8 cellular contexts compared by ENCODE assay signal in the genomic region with DNA sequence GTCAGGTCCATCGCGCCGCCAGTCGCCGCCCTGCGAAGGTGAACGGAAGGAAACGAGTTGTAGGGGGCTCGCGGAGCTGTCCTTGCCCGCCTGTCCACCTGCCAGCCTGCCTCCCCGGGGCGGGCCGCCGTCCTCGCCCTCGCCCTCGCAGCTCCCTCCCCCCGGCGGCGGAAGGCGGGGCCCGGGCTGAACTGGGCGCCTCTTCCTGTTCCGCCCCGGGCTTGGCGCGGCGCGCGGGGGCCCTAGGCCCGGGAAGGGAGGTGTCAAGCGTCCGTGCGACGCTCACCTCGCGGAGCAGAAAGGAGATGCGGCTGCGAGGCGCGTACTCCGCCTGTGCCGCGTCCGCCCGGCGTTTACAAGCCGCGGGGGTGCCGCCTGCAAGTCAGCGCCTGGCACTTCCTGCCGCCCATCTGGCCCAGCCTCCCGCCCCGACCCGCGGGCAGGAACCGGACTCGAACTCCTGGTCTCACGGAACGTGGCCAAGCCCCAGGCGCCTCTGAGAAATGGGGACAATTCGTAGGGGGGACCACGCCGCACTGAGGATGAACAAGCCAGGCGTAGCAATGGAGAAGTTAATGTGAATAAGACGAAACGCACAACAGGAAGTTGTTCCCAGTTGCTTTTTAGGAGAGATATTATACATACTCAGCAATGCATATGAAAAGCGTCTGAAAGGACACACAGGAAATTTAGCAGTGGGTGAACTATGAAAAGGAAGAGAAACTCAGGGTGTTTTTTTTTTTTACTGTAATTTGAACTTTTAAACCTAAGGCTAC. TPM values are rescaled to one million over a fixed set of nuclear protein-coding genes. Genes with fewer than 3 reads are reported as not detected.
DNase-seq lines count a peak whose midpoint lies in the region; ATAC-seq and TF ChIP-seq lines count a peak whose summit lies in the region.

A gene (minus strand): TSS at position 108 of the 776 bp plus-strand sequence. CDS start 97 bp downstream, at position 11.

- peaks cover 0 to 3% (median 0%) of the 10 kb centered on the region in 11 donors for H3K9me3 Mint-ChIP-seq in naive thymus-derived CD4-positive, alpha-beta T cell
- no peaks in the 10 kb centered on the region for H3K9me3 Mint-ChIP-seq in stimulated activated naive B cell treated with anti-CD40 and anti-IgM and Interleukin-4, amounts not matched to agents 10 μg/mL and 1 μg/mL and 100 μg/mL, for 72 hours

- CTCF ChIA-PET in naive thymus-derived CD4-positive, alpha-beta T cell (lab: Charles Lee), result interaction anchor here (0.6 to 7.2 kb wide), 9 partner anchors 16 to 364 kb away, joined by 3 to 54 read pairs (median 5); a partner anchor contains a TSS

- ATAC-seq in GM21723 (IDR thresholded peaks at IDR 0.05; ENCODE audit: unreplicated experiment), result peak; percentile 73
- peak; percentile 83 for ATAC-seq in naive thymus-derived CD4-positive, alpha-beta T cell
- ATAC-seq in stimulated activated naive B cell treated with anti-CD40 and anti-IgM and Interleukin-4, amounts not matched to agents 10 μg/mL and 1 μg/mL and 100 μg/mL, for 72 hours (replicated peaks), result peak; percentile 76 to 79

- H3K27me3 Mint-ChIP-seq in naive thymus-derived CD4-positive, alpha-beta T cell, result no peaks in the 10 kb centered on the region
- H3K27me3 Mint-ChIP-seq in stimulated activated naive B cell treated with anti-CD40 and anti-IgM and Interleukin-4, amounts not matched to agents 10 μg/mL and 1 μg/mL and 100 μg/mL, for 72 hours, result no peaks in the 10 kb centered on the region

- no peaks in the 10 kb centered on the region for H3K27me3 ChIP-seq in KMS-11 (ENCODE audit: insufficient read depth, low read depth)
- H3K27me3 ChIP-seq in naive thymus-derived CD4-positive, alpha-beta T cell (ENCODE audit: control insufficient read depth in 2 of 2, insufficient read depth in 2 of 2, low read length in 2 of 2), result no peaks in the 10 kb centered on the region

- H3K4me3 ChIP-seq in KMS-11 (IDR thresholded peaks at IDR 0.05; ENCODE audit: insufficient read depth, low read depth, low read length), result peak within 1 kb of the TSS; percentile 40
- peak within 1 kb of the TSS; percentile 97 for H3K4me3 ChIP-seq in naive thymus-derived CD4-positive, alpha-beta T cell (ENCODE audit: low read length)

- peak within 1 kb of the TSS; percentile 81 for H3K27ac ChIP-seq in KMS-11
- H3K27ac ChIP-seq in naive thymus-derived CD4-positive, alpha-beta T cell (ENCODE audit: low read depth, low read length), result peak within 1 kb of the TSS; percentile 96

- no peak for TF ChIP-seq CTCF in KMS-11 (conservative IDR thresholded peaks at IDR 0.05; ENCODE audit: low read depth, low read length)

- peak within 1 kb of the TSS; percentile 97 to 100 (median 99) for H3K27ac Mint-ChIP-seq in naive thymus-derived CD4-positive, alpha-beta T cell
- peak within 1 kb of the TSS; percentile 99 for H3K27ac Mint-ChIP-seq in stimulated activated naive B cell treated with anti-CD40 and anti-IgM and Interleukin-4, amounts not matched to agents 10 μg/mL and 1 μg/mL and 100 μg/mL, for 72 hours

- DNase-seq in DMS79 treated with DMSO at 0.1 percent for 48 hours (lab: John Stamatoyannopoulos, UW) (peak; percentile 66), RPMI7951 (ENCODE audit: low read depth) (peak; percentile 90), activated T-helper 1 cell treated with Interleukin-2 at 50 U/mL for 16 hours (ENCODE audit: low read depth) (peak; percentile 88), fibroblast of gingiva (ENCODE audit: low read depth) (peak; percentile 83)
- DNase-seq in naive thymus-derived CD4-positive, alpha-beta T cell, result peak; percentile 82 to 94 (median 88)
- DNase-seq in stimulated activated naive B cell treated with anti-CD40 and anti-IgM and Interleukin-4, amounts not matched to agents 10 μg/mL and 1 μg/mL and 100 μg/mL, for 72 hours, result peak; percentile 84

- intact Hi-C loops in naive thymus-derived CD4-positive, alpha-beta T cell (cut with micrococcal nuclease), result loop anchor here (1.0 to 5.0 kb wide), 20 partner anchors 17 to 960 kb away; a partner anchor contains a TSS

- H3K4me1 ChIP-seq in KMS-11 (ENCODE audit: low read depth, poor library complexity, severe bottlenecking), result peaks cover 18% of the 10 kb centered on the region
- H3K4me1 ChIP-seq in naive thymus-derived CD4-positive, alpha-beta T cell (ENCODE audit: control insufficient read depth in 2 of 2, insufficient read depth in 2 of 2, low read length in 2 of 2), result peaks cover 40 to 42% of the 10 kb centered on the region in 2 donors

- peak within 1 kb of the TSS; percentile 90 to 99 (median 96) for H3K4me3 Mint-ChIP-seq in naive thymus-derived CD4-positive, alpha-beta T cell
- H3K4me3 Mint-ChIP-seq in stimulated activated naive B cell treated with anti-CD40 and anti-IgM and Interleukin-4, amounts not matched to agents 10 μg/mL and 1 μg/mL and 100 μg/mL, for 72 hours, result peak within 1 kb of the TSS; percentile 89 to 95

- H3K9ac ChIP-seq in KMS-11, result peak within 1 kb of the TSS; percentile 59

- no peaks in the 10 kb centered on the region for H3K9me3 ChIP-seq in naive thymus-derived CD4-positive, alpha-beta T cell (ENCODE audit: control insufficient read depth in 2 of 3, low read length in 3 of 3)

- H3K36me3 ChIP-seq in KMS-11 (ENCODE audit: insufficient read depth), result no peaks in the 10 kb centered on the region
- H3K36me3 ChIP-seq in naive thymus-derived CD4-positive, alpha-beta T cell (ENCODE audit: control insufficient read depth in 2 of 3, insufficient read depth in 3 of 3, low read length in 3 of 3), result peaks cover 24 to 54% (median 25%) of the 10 kb centered on the region in 3 experiments

- POLR2A ChIA-PET in naive thymus-derived CD4-positive, alpha-beta T cell (lab: Charles Lee), result interaction anchor here (0.5 to 10.4 kb wide), 31 partner anchors 8 to 935 kb away, joined by 3 to 343 read pairs (median 6); a partner anchor contains a TSS

- peak within 1 kb of the TSS; percentile 97 for H3K4me2 ChIP-seq in KMS-11

- peak within 1 kb of the TSS; percentile 86 for H2AFZ ChIP-seq in KMS-11 (ENCODE audit: low read depth)

- H3K4me1 Mint-ChIP-seq in naive thymus-derived CD4-positive, alpha-beta T cell, result peaks cover 44 to 74% (median 65%) of the 10 kb centered on the region in 7 donors
- peaks cover 54 to 73% of the 10 kb centered on the region in 2 donors for H3K4me1 Mint-ChIP-seq in stimulated activated naive B cell treated with anti-CD40 and anti-IgM and Interleukin-4, amounts not matched to agents 10 μg/mL and 1 μg/mL and 100 μg/mL, for 72 hours

- H3K79me2 ChIP-seq in KMS-11 (ENCODE audit: insufficient read depth, low read depth), result peaks cover 29% of the 10 kb centered on the region; the same call in 1 of the 2 replicates

- no peaks in the 10 kb centered on the region for H4K20me1 ChIP-seq in KMS-11 (ENCODE audit: insufficient read depth)

- H3K36me3 Mint-ChIP-seq in naive thymus-derived CD4-positive, alpha-beta T cell, result peaks cover 6 to 26% (median 13%) of the 10 kb centered on the region in 5 donors
- peaks cover 28 to 60% of the 10 kb centered on the region in 2 donors for H3K36me3 Mint-ChIP-seq in stimulated activated naive B cell treated with anti-CD40 and anti-IgM and Interleukin-4, amounts not matched to agents 10 μg/mL and 1 μg/mL and 100 μg/mL, for 72 hours

RNA-seq across cellular contexts. Expression of the gene that starts here (rescaled TPM):
- 40.2 and 41.2 TPM in 2 replicates for total RNA-seq in RPMI7951 (2014; rRNA removed; shearing (Covaris generic))
- total RNA-seq in naive thymus-derived CD4-positive, alpha-beta T cell, result 10 to 100 TPM; 48.2 to 77.6 (median 64.5) TPM
- polyA plus RNA-seq in naive thymus-derived CD4-positive, alpha-beta T cell, result 10 to 100 TPM; 48.2 to 68.7 TPM

Comparison
In these comparisons a context has a peak if more than half of its experiments do, and no peak if none do; other contexts are left out.
1. Peak in every context shown above with its lines: DNase-seq, ATAC-seq, H3K4me3 ChIP-seq and H3K27ac ChIP-seq.